Comparison of ENCODE assay signal across 30 cellular contexts in genomic region chr4:54027311-54027710, GRCh38.
"Had no signal": no experiment of that assay in that cellular context is flagged by ENCODE, and none has a peak within 500 bp of the region (broad histone marks: within the 10 kb centered on the region; RNA-seq: fewer than 3 reads in every experiment).

No MANE protein-coding gene starts in this region.

- H3K27me3 ChIP-seq: dorsolateral prefrontal cortex, heart right ventricle, neutrophil, sigmoid colon, tibial nerve, upper lobe of left lung had no signal

- H3K4me1 ChIP-seq: psoas muscle had no signal

- FAIRE-seq: colon, keratinocyte, urothelium cell line had no signal

- H3K36me3 Mint-ChIP-seq: natural killer cell treated with Interleukin-12 subunit alpha and Interleukin-12 subunit beta and Interleukin-15 and Interleukin-18, amount 100 ng/mL, for 72 hours had no signal

- DNase-seq: dorsolateral prefrontal cortex; effector CD4-positive, alpha-beta T cell; foreskin fibroblast; glutamatergic neuron; heart right ventricle; hippocampal formation; mesenchymal stem cell; mucosa of descending colon; naive B cell; psoas muscle; right cardiac atrium; sigmoid colon; stimulated activated CD4-positive, alpha-beta T cell treated with anti-CD3 and anti-CD28 coated beads, Interleukin-2, amount 100 ng/mL, for 24 hours; stimulated activated CD4-positive, alpha-beta T cell treated with anti-CD3 and anti-CD28 coated beads, Interleukin-4, amount 100 ng/mL, for 24 hours; stimulated activated naive CD8-positive, alpha-beta T cell treated with anti-CD3 and anti-CD28 coated beads, Interleukin-15, Interleukin-2, amounts not matched to agents 100 U/mL and 50 U/mL, for 24 hours; upper lobe of left lung had no signal

- H3K4me3 Mint-ChIP-seq: mesothelial cell of epicardium; naive B cell; natural killer cell treated with Interleukin-12 subunit alpha and Interleukin-12 subunit beta and Interleukin-15 and Interleukin-18, amount 100 ng/mL, for 72 hours; neural crest cell; stimulated activated effector memory CD8-positive, alpha-beta T cell treated with anti-CD3 and anti-CD28 coated beads, Interleukin-12 subunit alpha, Interleukin-12 subunit beta, amount 100 ng/mL, for 72 hours had no signal

- H3K36me3 ChIP-seq: sigmoid colon, thoracic aorta, tibial nerve, upper lobe of left lung had no signal

- H3K27ac ChIP-seq: dorsolateral prefrontal cortex, epithelial cell of prostate, heart right ventricle, neutrophil, psoas muscle, sigmoid colon, thoracic aorta, tibial nerve, upper lobe of left lung had no signal

- H3K4me1 Mint-ChIP-seq: stimulated activated effector memory CD8-positive, alpha-beta T cell treated with anti-CD3 and anti-CD28 coated beads, Interleukin-12 subunit alpha, Interleukin-12 subunit beta, amount 100 ng/mL, for 72 hours had no signal

- H3K27ac Mint-ChIP-seq: natural killer cell treated with Interleukin-12 subunit alpha and Interleukin-12 subunit beta and Interleukin-15 and Interleukin-18, amount 100 ng/mL, for 72 hours; stimulated activated effector memory CD8-positive, alpha-beta T cell treated with anti-CD3 and anti-CD28 coated beads, Interleukin-12 subunit alpha, Interleukin-12 subunit beta, amount 100 ng/mL, for 72 hours had no signal

- H3K9me3 Mint-ChIP-seq: natural killer cell treated with Interleukin-12 subunit alpha and Interleukin-12 subunit beta and Interleukin-15 and Interleukin-18, amount 100 ng/mL, for 72 hours; neural crest cell; stimulated activated effector memory CD8-positive, alpha-beta T cell treated with anti-CD3 and anti-CD28 coated beads, Interleukin-12 subunit alpha, Interleukin-12 subunit beta, amount 100 ng/mL, for 72 hours had no signal

- ATAC-seq: esophagus mucosa; heart right ventricle; left lobe of liver; mucosa of descending colon; natural killer cell treated with Interleukin-12 subunit alpha and Interleukin-12 subunit beta and Interleukin-15 and Interleukin-18, amount 100 ng/mL, for 72 hours; psoas muscle; right cardiac atrium; stimulated activated effector memory CD8-positive, alpha-beta T cell treated with anti-CD3 and anti-CD28 coated beads, Interleukin-12 subunit alpha, Interleukin-12 subunit beta, amount 100 ng/mL, for 72 hours; stimulated activated naive CD8-positive, alpha-beta T cell treated with anti-CD3 and anti-CD28 coated beads, Interleukin-15, Interleukin-2, amounts not matched to agents 100 U/mL and 50 U/mL, for 24 hours had no signal

- H3K27me3 Mint-ChIP-seq: naive B cell; natural killer cell treated with Interleukin-12 subunit alpha and Interleukin-12 subunit beta and Interleukin-15 and Interleukin-18, amount 100 ng/mL, for 72 hours had no signal

- H3K4me3 ChIP-seq: dorsolateral prefrontal cortex, heart right ventricle, lung, mucosa of descending colon, psoas muscle, sigmoid colon, thoracic aorta, tibial nerve, upper lobe of left lung had no signal

- H3K9me3 ChIP-seq: heart right ventricle, neutrophil, psoas muscle, sigmoid colon, thoracic aorta, tibial nerve, upper lobe of left lung had no signal
